In the genomic region with DNA sequence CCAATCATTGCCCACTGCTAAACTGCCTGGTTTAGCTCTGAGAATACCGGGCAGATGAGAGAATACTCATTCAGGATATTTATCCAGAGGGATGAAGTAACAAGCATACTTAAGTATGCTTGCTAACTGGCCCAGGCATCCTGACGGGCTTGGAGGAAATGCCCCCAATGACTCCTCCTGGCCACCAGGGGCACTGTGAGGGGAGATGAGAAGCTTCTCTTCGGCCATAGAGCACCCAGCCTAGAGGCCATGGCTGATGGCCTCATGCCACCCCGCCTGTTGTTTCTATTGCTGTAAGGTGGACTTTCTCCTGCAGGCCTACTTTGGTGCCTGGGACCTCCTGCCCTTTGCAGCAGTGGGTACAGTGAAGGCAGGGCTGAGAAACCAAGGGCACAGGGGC, we compare ENCODE assay signal across 9 cellular contexts.
DNase-seq lines count a peak whose midpoint lies in the region; ATAC-seq and TF ChIP-seq lines count a peak whose summit lies in the region.
"Had no signal": no experiment of that assay in that cellular context is flagged by ENCODE, and none has a peak within 500 bp of the region (broad histone marks: within the 10 kb centered on the region; RNA-seq: fewer than 3 reads in every experiment).

No MANE protein-coding gene starts in this region.

- H3K9me3 ChIP-seq in BE2C (no peaks in the 10 kb centered on the region), heart right ventricle (peaks cover 0 to 2% (median 0%) of the 10 kb centered on the region in 11 donors), adrenal gland (replicated peaks in 1 of 3) (no peaks in the 10 kb centered on the region), suprapubic skin (no peaks in the 10 kb centered on the region)

- H3K36me3 ChIP-seq in BE2C, result no peaks in the 10 kb centered on the region
- no peaks in the 10 kb centered on the region for H3K36me3 ChIP-seq in heart right ventricle
- H3K36me3 ChIP-seq in adrenal gland (replicated peaks in 1 of 2), result no peaks in the 10 kb centered on the region
- no peaks in the 10 kb centered on the region for H3K36me3 ChIP-seq in suprapubic skin

- no peak overlapping the region for H3K27ac ChIP-seq in heart right ventricle
- no peak overlapping the region for H3K27ac ChIP-seq in adrenal gland
- no peak overlapping the region for H3K27ac ChIP-seq in suprapubic skin

- TF ChIP-seq POLR2A in adrenal gland (IDR thresholded peaks at IDR 0.05), result no peak
- no peak for TF ChIP-seq POLR2A in suprapubic skin (IDR thresholded peaks at IDR 0.05)

- peak; percentile 52 for DNase-seq in BE2C
- no peak for DNase-seq in GM13977 (ENCODE audit: low spot score)
- DNase-seq in islet precursor cell, result peak; percentile 45
- DNase-seq in heart right ventricle, result no peak
- DNase-seq in adrenal gland, result no peak
- DNase-seq in suprapubic skin (ENCODE audit: low spot score in 2 of 2), result no peak
- no peak for DNase-seq in NCI-H1694 (lab: John Stamatoyannopoulos, UW)
- DNase-seq: NCI-H446 had no signal

- TF ChIP-seq CTCF in BE2C (IDR thresholded peaks at IDR 0.05; ENCODE audit: low read depth, low read length) (peak; percentile 65), GM13977 (IDR thresholded peaks at IDR 0.05; ENCODE audit: extremely low read depth, insufficient read depth, missing control alignments) (peak; percentile 34), heart right ventricle (IDR thresholded peaks at IDR 0.05) (peak in 1 of 9 donors; percentile 16), adrenal gland (IDR thresholded peaks at IDR 0.05) (no peak), suprapubic skin (IDR thresholded peaks at IDR 0.05) (no peak)

- peaks cover 9% of the 10 kb centered on the region for H3K4me1 ChIP-seq in BE2C
- peaks cover 0 to 4% (median 0%) of the 10 kb centered on the region in 9 donors for H3K4me1 ChIP-seq in heart right ventricle
- H3K4me1 ChIP-seq in adrenal gland (replicated peaks in 1 of 2), result no peaks in the 10 kb centered on the region
- H3K4me1 ChIP-seq in suprapubic skin, result no peaks in the 10 kb centered on the region

- H3K4me3 ChIP-seq in BE2C (ENCODE audit: low read depth, low read length) (no peak overlapping the region), heart right ventricle (no peak overlapping the region), adrenal gland (no peak overlapping the region), suprapubic skin (no peak overlapping the region)

- no peaks in the 10 kb centered on the region for H3K27me3 ChIP-seq in BE2C
- peaks cover 0 to 12% (median 8%) of the 10 kb centered on the region in 7 donors for H3K27me3 ChIP-seq in heart right ventricle
- H3K27me3 ChIP-seq in adrenal gland, result no peaks in the 10 kb centered on the region
- H3K27me3 ChIP-seq in suprapubic skin, result peaks cover 3% of the 10 kb centered on the region

- intact Hi-C loops in heart right ventricle (cut with DNase I) (no loop called here), adrenal gland (cut with DNase I) (no loop called here)

- in situ Hi-C loops in GM13977 (cut with MboI; ENCODE audit: low pct_unique_long_range_greater_than_20kb, low sequenced_read_pairs, unreplicated experiment), result no loop called here

- no peak for TF ChIP-seq EP300 in suprapubic skin (IDR thresholded peaks at IDR 0.05)

- 80 to 85% methylated on average over 4 of the region's 4 CpGs for WGBS in heart right ventricle, 2 donors
- 84 to 97% (median 85%) methylated on average over 3 to 4 of the region's 4 CpGs for WGBS in adrenal gland, 4 donors
- WGBS in suprapubic skin, result 91% methylated on average over 4 of the region's 4 CpGs

- ATAC-seq in SK-N-SH treated with all-trans-retinoic acid at 6 μM for 48 hours (0 out of 3 replicates have a peak, but pooled peaks have one; percentile 24), heart right ventricle (no peak)

TF ChIP-seq in SK-N-SH treated with all-trans-retinoic acid at 6 μM for 48 hours, 23 proteins besides CTCF, POLR2A, EP300 and RAD21:
- TF ChIP-seq GLIS3 (CRISPR knock-in tag; IDR thresholded peaks at IDR 0.05), result no peak
- TF ChIP-seq, protein P1, sequence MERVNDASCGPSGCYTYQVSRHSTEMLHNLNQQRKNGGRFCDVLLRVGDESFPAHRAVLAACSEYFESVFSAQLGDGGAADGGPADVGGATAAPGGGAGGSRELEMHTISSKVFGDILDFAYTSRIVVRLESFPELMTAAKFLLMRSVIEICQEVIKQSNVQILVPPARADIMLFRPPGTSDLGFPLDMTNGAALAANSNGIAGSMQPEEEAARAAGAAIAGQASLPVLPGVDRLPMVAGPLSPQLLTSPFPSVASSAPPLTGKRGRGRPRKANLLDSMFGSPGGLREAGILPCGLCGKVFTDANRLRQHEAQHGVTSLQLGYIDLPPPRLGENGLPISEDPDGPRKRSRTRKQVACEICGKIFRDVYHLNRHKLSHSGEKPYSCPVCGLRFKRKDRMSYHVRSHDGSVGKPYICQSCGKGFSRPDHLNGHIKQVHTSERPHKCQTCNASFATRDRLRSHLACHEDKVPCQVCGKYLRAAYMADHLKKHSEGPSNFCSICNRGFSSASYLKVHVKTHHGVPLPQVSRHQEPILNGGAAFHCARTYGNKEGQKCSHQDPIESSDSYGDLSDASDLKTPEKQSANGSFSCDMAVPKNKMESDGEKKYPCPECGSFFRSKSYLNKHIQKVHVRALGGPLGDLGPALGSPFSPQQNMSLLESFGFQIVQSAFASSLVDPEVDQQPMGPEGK (CRISPR knock-in tag; IDR thresholded peaks at IDR 0.05; ENCODE audit: borderline replicate concordance), result no peak
- TF ChIP-seq ZNF8 (CRISPR knock-in tag; IDR thresholded peaks at IDR 0.05), result no peak
- TF ChIP-seq TOX (CRISPR knock-in tag; IDR thresholded peaks at IDR 0.05; ENCODE audit: borderline replicate concordance), result no peak
- TF ChIP-seq ARNTL (CRISPR knock-in tag; IDR thresholded peaks at IDR 0.05; ENCODE audit: borderline replicate concordance, low read depth), result no peak
- TF ChIP-seq ZFP30 (CRISPR knock-in tag; IDR thresholded peaks at IDR 0.05), result no peak
- no peak for TF ChIP-seq RARB (CRISPR knock-in tag; IDR thresholded peaks at IDR 0.05)
- no peak for TF ChIP-seq TCF4 (CRISPR knock-in tag; IDR thresholded peaks at IDR 0.05; ENCODE audit: borderline replicate concordance)
- TF ChIP-seq BACH2 (CRISPR knock-in tag; IDR thresholded peaks at IDR 0.05; ENCODE audit: borderline replicate concordance), result no peak
- no peak for TF ChIP-seq ZC3H10 (CRISPR knock-in tag; IDR thresholded peaks at IDR 0.05)
- no peak for TF ChIP-seq CSDC2 (CRISPR knock-in tag; IDR thresholded peaks at IDR 0.05)
- TF ChIP-seq, protein P2, sequence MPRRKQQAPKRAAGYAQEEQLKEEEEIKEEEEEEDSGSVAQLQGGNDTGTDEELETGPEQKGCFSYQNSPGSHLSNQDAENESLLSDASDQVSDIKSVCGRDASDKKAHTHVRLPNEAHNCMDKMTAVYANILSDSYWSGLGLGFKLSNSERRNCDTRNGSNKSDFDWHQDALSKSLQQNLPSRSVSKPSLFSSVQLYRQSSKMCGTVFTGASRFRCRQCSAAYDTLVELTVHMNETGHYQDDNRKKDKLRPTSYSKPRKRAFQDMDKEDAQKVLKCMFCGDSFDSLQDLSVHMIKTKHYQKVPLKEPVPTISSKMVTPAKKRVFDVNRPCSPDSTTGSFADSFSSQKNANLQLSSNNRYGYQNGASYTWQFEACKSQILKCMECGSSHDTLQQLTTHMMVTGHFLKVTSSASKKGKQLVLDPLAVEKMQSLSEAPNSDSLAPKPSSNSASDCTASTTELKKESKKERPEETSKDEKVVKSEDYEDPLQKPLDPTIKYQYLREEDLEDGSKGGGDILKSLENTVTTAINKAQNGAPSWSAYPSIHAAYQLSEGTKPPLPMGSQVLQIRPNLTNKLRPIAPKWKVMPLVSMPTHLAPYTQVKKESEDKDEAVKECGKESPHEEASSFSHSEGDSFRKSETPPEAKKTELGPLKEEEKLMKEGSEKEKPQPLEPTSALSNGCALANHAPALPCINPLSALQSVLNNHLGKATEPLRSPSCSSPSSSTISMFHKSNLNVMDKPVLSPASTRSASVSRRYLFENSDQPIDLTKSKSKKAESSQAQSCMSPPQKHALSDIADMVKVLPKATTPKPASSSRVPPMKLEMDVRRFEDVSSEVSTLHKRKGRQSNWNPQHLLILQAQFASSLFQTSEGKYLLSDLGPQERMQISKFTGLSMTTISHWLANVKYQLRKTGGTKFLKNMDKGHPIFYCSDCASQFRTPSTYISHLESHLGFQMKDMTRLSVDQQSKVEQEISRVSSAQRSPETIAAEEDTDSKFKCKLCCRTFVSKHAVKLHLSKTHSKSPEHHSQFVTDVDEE (CRISPR knock-in tag; IDR thresholded peaks at IDR 0.05), result no peak
- TF ChIP-seq ESRRG (CRISPR knock-in tag; IDR thresholded peaks at IDR 0.05), result no peak
- TF ChIP-seq, protein P3, sequence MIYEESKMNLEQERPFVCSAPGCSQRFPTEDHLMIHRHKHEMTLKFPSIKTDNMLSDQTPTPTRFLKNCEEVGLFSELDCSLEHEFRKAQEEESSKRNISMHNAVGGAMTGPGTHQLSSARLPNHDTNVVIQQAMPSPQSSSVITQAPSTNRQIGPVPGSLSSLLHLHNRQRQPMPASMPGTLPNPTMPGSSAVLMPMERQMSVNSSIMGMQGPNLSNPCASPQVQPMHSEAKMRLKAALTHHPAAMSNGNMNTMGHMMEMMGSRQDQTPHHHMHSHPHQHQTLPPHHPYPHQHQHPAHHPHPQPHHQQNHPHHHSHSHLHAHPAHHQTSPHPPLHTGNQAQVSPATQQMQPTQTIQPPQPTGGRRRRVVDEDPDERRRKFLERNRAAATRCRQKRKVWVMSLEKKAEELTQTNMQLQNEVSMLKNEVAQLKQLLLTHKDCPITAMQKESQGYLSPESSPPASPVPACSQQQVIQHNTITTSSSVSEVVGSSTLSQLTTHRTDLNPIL (CRISPR knock-in tag; IDR thresholded peaks at IDR 0.05; ENCODE audit: low read depth), result no peak
- TF ChIP-seq, protein P4, sequence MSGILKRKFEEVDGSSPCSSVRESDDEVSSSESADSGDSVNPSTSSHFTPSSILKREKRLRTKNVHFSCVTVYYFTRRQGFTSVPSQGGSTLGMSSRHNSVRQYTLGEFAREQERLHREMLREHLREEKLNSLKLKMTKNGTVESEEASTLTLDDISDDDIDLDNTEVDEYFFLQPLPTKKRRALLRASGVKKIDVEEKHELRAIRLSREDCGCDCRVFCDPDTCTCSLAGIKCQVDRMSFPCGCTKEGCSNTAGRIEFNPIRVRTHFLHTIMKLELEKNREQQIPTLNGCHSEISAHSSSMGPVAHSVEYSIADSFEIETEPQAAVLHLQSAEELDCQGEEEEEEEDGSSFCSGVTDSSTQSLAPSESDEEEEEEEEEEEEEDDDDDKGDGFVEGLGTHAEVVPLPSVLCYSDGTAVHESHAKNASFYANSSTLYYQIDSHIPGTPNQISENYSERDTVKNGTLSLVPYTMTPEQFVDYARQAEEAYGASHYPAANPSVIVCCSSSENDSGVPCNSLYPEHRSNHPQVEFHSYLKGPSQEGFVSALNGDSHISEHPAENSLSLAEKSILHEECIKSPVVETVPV (CRISPR knock-in tag; IDR thresholded peaks at IDR 0.05), result no peak
- no peak for TF ChIP-seq ZNF565 (CRISPR knock-in tag; conservative IDR thresholded peaks at IDR 0.05; ENCODE audit: low read depth)

Comparison
In these comparisons a context has a peak if more than half of its experiments do, and no peak if none do; other contexts are left out.
1. DNase-seq: peak in BE2C (single experiment) and islet precursor cell (single experiment); none in GM13977 (single experiment), heart right ventricle (0 of 2), adrenal gland (0 of 7), suprapubic skin (0 of 2) and NCI-H1694 (single experiment).
2. CTCF ChIP-seq: peak in BE2C (single experiment) and GM13977 (single experiment); none in adrenal gland (0 of 6) and suprapubic skin (0 of 2).